In the genomic region with DNA sequence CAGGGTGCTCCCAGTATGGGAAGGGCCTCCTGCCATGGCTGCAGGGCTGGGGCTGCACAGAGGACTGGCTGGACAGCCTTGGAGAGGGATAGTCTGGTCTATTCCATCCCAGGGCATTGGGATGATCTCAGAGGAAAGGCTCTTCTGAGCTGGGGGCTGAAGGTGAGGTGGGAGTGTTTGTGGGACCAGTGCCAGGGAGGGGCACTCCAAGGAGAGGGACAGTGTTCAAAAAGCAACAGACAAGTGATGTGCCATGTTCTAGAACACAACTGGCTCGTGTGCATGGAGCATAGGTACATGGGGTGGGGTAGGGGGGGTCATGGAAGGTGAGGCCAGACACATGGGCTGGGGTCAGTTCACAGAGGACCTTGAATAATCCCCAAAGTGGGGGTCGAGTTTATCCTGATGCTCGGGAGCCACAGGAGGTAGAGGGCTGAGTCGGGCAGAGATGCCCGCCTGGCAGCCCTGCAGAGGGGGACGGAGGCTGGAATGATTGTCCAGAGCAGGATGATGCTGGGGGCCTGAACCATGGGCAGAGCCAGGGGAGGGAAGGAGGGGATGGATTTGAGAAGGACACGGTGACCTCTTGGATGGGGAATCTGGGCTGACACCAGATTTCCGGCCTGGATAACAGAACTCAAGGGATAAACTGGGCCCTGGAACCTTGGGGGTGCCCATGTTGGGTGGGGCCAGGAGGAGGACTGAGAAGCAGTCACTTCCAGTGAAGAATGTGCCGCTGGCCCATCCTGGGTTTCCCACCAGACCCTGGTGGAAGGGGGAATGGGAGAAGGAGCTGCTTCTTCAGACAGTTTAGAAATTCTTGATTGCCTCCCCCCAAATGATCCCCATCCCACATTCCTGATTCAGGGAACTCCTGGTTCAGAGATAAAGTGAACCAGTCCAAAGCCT, we compare ENCODE assay signal across 10 cellular contexts. TPM values are rescaled to one million over a fixed set of nuclear protein-coding genes. Genes with fewer than 3 reads are reported as not detected.
DNase-seq lines count a peak whose midpoint lies in the region; ATAC-seq, FAIRE-seq and TF ChIP-seq lines count a peak whose summit lies in the region.
"Had no signal": no experiment of that assay in that cellular context is flagged by ENCODE, and none has a peak within 500 bp of the region (broad histone marks: within the 10 kb centered on the region; RNA-seq: fewer than 3 reads in every experiment).

No MANE protein-coding gene starts in this region.

- POLR2A ChIA-PET in activated CD4-positive, alpha-beta T cell treated with anti-CD3 and anti-CD28 coated beads for 36 hours (lab: Charles Lee) = no interaction called here
- POLR2A ChIA-PET in H1 (lab: Charles Lee; ENCODE audit: partially characterized antibody) = no interaction called here

- intact Hi-C loops in activated CD4-positive, alpha-beta T cell treated with anti-CD3 and anti-CD28 coated beads, Interleukin-2, amount 10 ng/mL, durations not matched to agents 24 days and 14 days (cut with micrococcal nuclease) = loop anchor here (1.0 kb wide), 1 partner anchor 40 kb away; no protein-coding TSS in a partner anchor
- intact Hi-C loops in activated CD4-positive, alpha-beta T cell treated with anti-CD3 and anti-CD28 coated beads for 36 hours (cut with DNase I, micrococcal nuclease) = no loop called here

- H3K9me3 ChIP-seq in H1 (ENCODE audit: insufficient read depth in 2 of 2, low read depth in 1 of 2, low read length in 1 of 2) = no peaks in the 10 kb centered on the region

- peak overlapping the region; percentile 15; the same call in 1 of the 2 replicates for H4K8ac ChIP-seq in H1 (ENCODE audit: extremely low read depth, insufficient read depth, low read length)

- no peak overlapping the region for H3K23ac ChIP-seq in H1 (ENCODE audit: insufficient read length)

- H3K4ac ChIP-seq in H1 (replicated peaks; ENCODE audit: insufficient read length, low read depth, low read length) = peak overlapping the region; percentile 36

- H2BK12ac ChIP-seq in H1 (ENCODE audit: low read depth, low read length) = peak overlapping the region; percentile 39; the same call in 1 of the 2 replicates

- H2BK20ac ChIP-seq in H1 (ENCODE audit: low read length) = no peak overlapping the region

- no peak for TF ChIP-seq RAD21 in H1 (IDR thresholded peaks at IDR 0.05 in 1 of 2, conservative IDR thresholded peaks at IDR 0.05 in 1 of 2; ENCODE audit: low read depth in 2 of 2, low read length in 2 of 2)

- H3K27ac ChIP-seq in H1 (ENCODE audit: low read depth, low read length) (no peak overlapping the region), brain microvascular endothelial cell (no peak overlapping the region)
- H3K27ac ChIP-seq: epithelial cell of prostate had no signal

- H3K4me3 ChIP-seq in H1 (ENCODE audit: extremely low read depth in 1 of 4, insufficient read depth in 2 of 4, low read depth in 3 of 4, low read length in 4 of 4) = no peak overlapping the region
- H3K4me3 ChIP-seq in brain microvascular endothelial cell (ENCODE audit: low read depth, low read length) = no peak overlapping the region
- H3K4me3 ChIP-seq: lung had no signal

- no peak overlapping the region for H3K14ac ChIP-seq in H1 (ENCODE audit: insufficient read length)

- H3K18ac ChIP-seq in H1 (ENCODE audit: extremely low read depth, low read length) = no peak overlapping the region; the same call in 1 of the 2 replicates

- peaks cover 18% of the 10 kb centered on the region for H3K27me3 Mint-ChIP-seq in activated CD4-positive, alpha-beta T cell treated with anti-CD3 and anti-CD28 coated beads, Interleukin-2, amount 10 ng/mL, durations not matched to agents 24 days and 14 days
- H3K27me3 Mint-ChIP-seq in activated CD4-positive, alpha-beta T cell treated with anti-CD3 and anti-CD28 coated beads for 36 hours = peaks cover 9% of the 10 kb centered on the region
- H3K27me3 Mint-ChIP-seq in stimulated activated naive CD8-positive, alpha-beta T cell treated with anti-CD3 and anti-CD28 coated beads, Interleukin-15, amount 100 ng/mL, for 72 hours = peaks cover 20% of the 10 kb centered on the region

- no peak overlapping the region for H2BK120ac ChIP-seq in H1 (replicated peaks; ENCODE audit: low read depth, low read length)

- H4K91ac ChIP-seq in H1 (replicated peaks; ENCODE audit: insufficient read length, low read length) = no peak overlapping the region

- FAIRE-seq in HTR-8/SVneo (lab: Jason Lieb, UNC) (peak; percentile 16), H1 (lab: Jason Lieb, UNC) (no peak)

- H3K27me3 ChIP-seq in H1 (replicated peaks in 1 of 4; ENCODE audit: control insufficient read depth in 3 of 4, extremely low read depth in 1 of 4, insufficient read depth in 3 of 4, low read length in 3 of 4) (no peaks in the 10 kb centered on the region; a peak in 1 of 7 replicates), brain microvascular endothelial cell (replicated peaks) (peaks cover 69% of the 10 kb centered on the region)

- H2AFZ ChIP-seq in H1 (ENCODE audit: low read length) = no peak overlapping the region

- H3K4me3 Mint-ChIP-seq in activated CD4-positive, alpha-beta T cell treated with anti-CD3 and anti-CD28 coated beads, Interleukin-2, amount 10 ng/mL, durations not matched to agents 24 days and 14 days = peak overlapping the region; percentile 33
- no peak overlapping the region for H3K4me3 Mint-ChIP-seq in activated CD4-positive, alpha-beta T cell treated with anti-CD3 and anti-CD28 coated beads for 36 hours
- peak overlapping the region; percentile 73 to 84 for H3K4me3 Mint-ChIP-seq in stimulated activated naive CD8-positive, alpha-beta T cell treated with anti-CD3 and anti-CD28 coated beads, Interleukin-15, amount 100 ng/mL, for 72 hours

- in situ Hi-C loops in brain microvascular endothelial cell (cut with HindIII; ENCODE audit: low pct_ligation_motif_present, low sequenced_read_pairs) = no loop called here

- DNase-seq in activated CD4-positive, alpha-beta T cell treated with anti-CD3 and anti-CD28 coated beads, Interleukin-2, amount 10 ng/mL, durations not matched to agents 24 days and 14 days = no peak
- DNase-seq in activated CD4-positive, alpha-beta T cell treated with anti-CD3 and anti-CD28 coated beads for 36 hours = no peak
- DNase-seq in HTR-8/SVneo (ENCODE audit: insufficient read length, low spot score) (no peak), H1 (ENCODE audit: low read depth in 1 of 2, low spot score in 2 of 2) (no peak), COLO668 (lab: John Stamatoyannopoulos, UW; ENCODE audit: unreplicated experiment) (no peak), brain microvascular endothelial cell (no peak), NCI-H748 treated with DMSO at 0.1 percent for 48 hours (lab: John Stamatoyannopoulos, UW) (no peak)
- no peak for DNase-seq in stimulated activated naive CD8-positive, alpha-beta T cell treated with anti-CD3 and anti-CD28 coated beads, Interleukin-15, amount 100 ng/mL, for 72 hours

- H3K36me3 ChIP-seq in H1 (ENCODE audit: control insufficient read depth in 2 of 4, insufficient read depth in 4 of 4, low read length in 3 of 4) = no peaks in the 10 kb centered on the region
- H3K36me3 ChIP-seq in brain microvascular endothelial cell (replicated peaks) = no peaks in the 10 kb centered on the region

- H3K27ac Mint-ChIP-seq in activated CD4-positive, alpha-beta T cell treated with anti-CD3 and anti-CD28 coated beads, Interleukin-2, amount 10 ng/mL, durations not matched to agents 24 days and 14 days = peak overlapping the region; percentile 64
- H3K27ac Mint-ChIP-seq in activated CD4-positive, alpha-beta T cell treated with anti-CD3 and anti-CD28 coated beads for 36 hours = no peak overlapping the region
- H3K27ac Mint-ChIP-seq in stimulated activated naive CD8-positive, alpha-beta T cell treated with anti-CD3 and anti-CD28 coated beads, Interleukin-15, amount 100 ng/mL, for 72 hours = peak overlapping the region; percentile 54 to 72

- peak overlapping the region; percentile 72; the same call in 1 of the 2 replicates for H2BK15ac ChIP-seq in H1 (ENCODE audit: low read length)

- no peak for TF ChIP-seq POLR2A in H1 (IDR thresholded peaks at IDR 0.05; ENCODE audit: control extremely low read depth in 1 of 2, low read depth in 2 of 2, low read length in 2 of 2)

- no peaks in the 10 kb centered on the region for H3K79me1 ChIP-seq in H1 (ENCODE audit: low read depth, low read length)

- H3K23me2 ChIP-seq in H1 (ENCODE audit: low read depth, low read length) = no peaks in the 10 kb centered on the region; the same call in 1 of the 2 replicates

- H3K56ac ChIP-seq in H1 (replicated peaks; ENCODE audit: insufficient read length, low read depth, low read length) = no peak overlapping the region

- no peaks in the 10 kb centered on the region for H4K20me1 ChIP-seq in H1 (replicated peaks in 1 of 2; ENCODE audit: control insufficient read depth in 1 of 2, insufficient read depth in 2 of 2, low read length in 2 of 2)

- no peak for TF ChIP-seq EP300 in H1 (IDR thresholded peaks at IDR 0.05; ENCODE audit: borderline replicate concordance in 1 of 2, low read depth in 2 of 2, low read length in 2 of 2)

- H4K5ac ChIP-seq in H1 (ENCODE audit: insufficient read length, low read depth, low read length) = no peak overlapping the region

- H2AK5ac ChIP-seq in H1 (ENCODE audit: low read depth, low read length) = 0 out of 2 replicates have a peak overlapping the region, but pooled peaks have one; percentile 29

- no peak for TF ChIP-seq CTCF in H1 (IDR thresholded peaks at IDR 0.05; ENCODE audit: control extremely low read depth in 1 of 3, insufficient read depth in 1 of 3, low read depth in 1 of 3, low read length in 3 of 3)
- no peak for TF ChIP-seq CTCF in brain microvascular endothelial cell (IDR thresholded peaks at IDR 0.05; ENCODE audit: low read depth, low read length, missing control alignments)

- H3K9ac ChIP-seq in H1 (replicated peaks in 1 of 4; ENCODE audit: extremely low read depth in 1 of 4, low read depth in 3 of 4, low read length in 3 of 4) = no peak overlapping the region

- CTCF ChIA-PET in activated CD4-positive, alpha-beta T cell treated with anti-CD3 and anti-CD28 coated beads for 36 hours (lab: Charles Lee) = interaction anchor here (0.5 to 1.7 kb wide), 2 partner anchors 34 to 199 kb away, joined by 3 to 4 read pairs; no protein-coding TSS in a partner anchor
- CTCF ChIA-PET in H1 (lab: Charles Lee; ENCODE audit: partially characterized antibody) = interaction anchor here (0.8 to 2.5 kb wide), 12 partner anchors 8 to 117 kb away, joined by 3 to 10 read pairs (median 4); no protein-coding TSS in a partner anchor

- H3K36me3 Mint-ChIP-seq in activated CD4-positive, alpha-beta T cell treated with anti-CD3 and anti-CD28 coated beads, Interleukin-2, amount 10 ng/mL, durations not matched to agents 24 days and 14 days (ENCODE audit: low read depth) = no peaks in the 10 kb centered on the region
- H3K36me3 Mint-ChIP-seq in activated CD4-positive, alpha-beta T cell treated with anti-CD3 and anti-CD28 coated beads for 36 hours (ENCODE audit: low read depth) = no peaks in the 10 kb centered on the region

- no peaks in the 10 kb centered on the region for H3K79me2 ChIP-seq in H1 (ENCODE audit: control insufficient read depth in 1 of 2, insufficient read depth in 2 of 2, low read length in 2 of 2)

- WGBS in H1 (ENCODE audit: extremely low coverage in 1 of 2, insufficient coverage in 1 of 2, insufficient read length in 1 of 2, insufficient replicate concordance in 2 of 2, low coverage in 1 of 2, low lambda C conversion rate in 2 of 2, missing lambda C conversion rate in 1 of 2), 2 experiments = 91% methylated on average over 9 of the region's 9 CpGs; no CpG with 5 or more reads in 1 of the 2 experiments

- ATAC-seq in activated CD4-positive, alpha-beta T cell treated with anti-CD3 and anti-CD28 coated beads for 36 hours = no peak
- ATAC-seq in stimulated activated naive CD8-positive, alpha-beta T cell treated with anti-CD3 and anti-CD28 coated beads, Interleukin-15, amount 100 ng/mL, for 72 hours = no peak

- H3K9me3 Mint-ChIP-seq in activated CD4-positive, alpha-beta T cell treated with anti-CD3 and anti-CD28 coated beads, Interleukin-2, amount 10 ng/mL, durations not matched to agents 24 days and 14 days = no peaks in the 10 kb centered on the region
- H3K9me3 Mint-ChIP-seq in activated CD4-positive, alpha-beta T cell treated with anti-CD3 and anti-CD28 coated beads for 36 hours (ENCODE audit: low read depth) = no peaks in the 10 kb centered on the region
- no peaks in the 10 kb centered on the region for H3K9me3 Mint-ChIP-seq in stimulated activated naive CD8-positive, alpha-beta T cell treated with anti-CD3 and anti-CD28 coated beads, Interleukin-15, amount 100 ng/mL, for 72 hours

- peaks cover 3 to 7% (median 4%) of the 10 kb centered on the region in 4 experiments; a peak in 5 of 7 replicates for H3K4me1 ChIP-seq in H1 (replicated peaks in 1 of 4; ENCODE audit: control insufficient read depth in 3 of 4, insufficient read depth in 4 of 4, low read length in 3 of 4)

- no peak overlapping the region for H3K4me2 ChIP-seq in H1 (ENCODE audit: insufficient read depth in 1 of 2, low read depth in 2 of 2, low read length in 2 of 2)

- H3K4me1 Mint-ChIP-seq in activated CD4-positive, alpha-beta T cell treated with anti-CD3 and anti-CD28 coated beads, Interleukin-2, amount 10 ng/mL, durations not matched to agents 24 days and 14 days = peaks cover 15% of the 10 kb centered on the region
- H3K4me1 Mint-ChIP-seq in activated CD4-positive, alpha-beta T cell treated with anti-CD3 and anti-CD28 coated beads for 36 hours = peaks cover 11% of the 10 kb centered on the region
- peaks cover 14% of the 10 kb centered on the region for H3K4me1 Mint-ChIP-seq in stimulated activated naive CD8-positive, alpha-beta T cell treated with anti-CD3 and anti-CD28 coated beads, Interleukin-15, amount 100 ng/mL, for 72 hours

- no peak overlapping the region for H2BK5ac ChIP-seq in H1 (ENCODE audit: low read depth, low read length)

RNA-seq across cellular contexts. Expression of a gene that starts 50.4 kb away (rescaled TPM):
- 2.8 and 3.1 TPM in 2 replicates for total RNA-seq in activated CD4-positive, alpha-beta T cell treated with anti-CD3 and anti-CD28 coated beads, Interleukin-2, amount 10 ng/mL, durations not matched to agents 24 days and 14 days
- total RNA-seq in activated CD4-positive, alpha-beta T cell treated with anti-CD3 and anti-CD28 coated beads for 36 hours = 1 to 10 TPM; 2.3 to 2.4 TPM
- 0.58 and 0.73 TPM in 2 replicates for total RNA-seq in H1 (2021; fragmentation: NEBNext Ultra II Directional; extraction: Animal tissue kit (Norgen Biotek cat#: 25700))
- 0.52 and 0.54 TPM in 2 replicates for polyA plus RNA-seq in H1 (2011; rRNA removed)
- polyA plus RNA-seq in H1 (2011; cell fraction: cytosol; rRNA removed) = 0.63 TPM
- polyA plus RNA-seq in H1 (2011; cell fraction: nucleus; rRNA removed) = 1.5 TPM
- polyA plus RNA-seq in H1 (2012, experiment 1 of 2) = 0.19 to 0.70 TPM (median 0.36 TPM) in 4 replicates
- 0.28 TPM for polyA plus RNA-seq in H1 (2012, experiment 2 of 2)
- polyA plus RNA-seq in H1 (2013, experiment 1 of 2) = 0.61 TPM
- 0.39 TPM for polyA plus RNA-seq in H1 (2013, experiment 2 of 2)
- polyA minus RNA-seq in H1 (2011; rRNA and poly(A)+ RNA removed) = 0.09 and 0.15 TPM in 2 replicates
- not detected for polyA minus RNA-seq in H1 (2011; cell fraction: cytosol; rRNA and poly(A)+ RNA removed)
- polyA minus RNA-seq in H1 (2011; cell fraction: nucleus; rRNA and poly(A)+ RNA removed) = 0.80 TPM
